In genomic region chr12:321606-322326, GRCh38 we compare ENCODE assay signal across 10 cellular contexts. TPM values are rescaled to one million over a fixed set of nuclear protein-coding genes. Genes with fewer than 3 reads are reported as not detected.
DNase-seq lines count a peak whose midpoint lies in the region; ATAC-seq, FAIRE-seq and TF ChIP-seq lines count a peak whose summit lies in the region.
"Had no signal": no experiment of that assay in that cellular context is flagged by ENCODE, and none has a peak within 500 bp of the region (broad histone marks: within the 10 kb centered on the region; RNA-seq: fewer than 3 reads in every experiment).

No MANE protein-coding gene starts in this region.

- H3K27ac ChIP-seq in liver (ENCODE audit: low read depth in 1 of 2, low read length in 2 of 2): no peak overlapping the region

- WGBS in liver: 50% methylated on average over 1 of the region's 1 CpG

- peaks cover 3 to 11% (median 8%) of the 10 kb centered on the region in 4 donors for H3K4me1 ChIP-seq in liver (ENCODE audit: control insufficient read depth in 4 of 4, insufficient read depth in 4 of 4, low read length in 3 of 4)

- H3K36me3 ChIP-seq in liver (ENCODE audit: control insufficient read depth in 4 of 4, insufficient read depth in 3 of 4, low read depth in 1 of 4, low read length in 3 of 4): peaks cover 7 to 58% (median 45%) of the 10 kb centered on the region in 4 donors

- H3K4me3 ChIP-seq in liver (ENCODE audit: low read depth in 1 of 3, low read length in 3 of 3): no peak overlapping the region

- no peak overlapping the region for H3K9ac ChIP-seq in liver (ENCODE audit: low read depth in 1 of 2, low read length in 2 of 2)

- H3K9me3 ChIP-seq in liver (ENCODE audit: control insufficient read depth in 4 of 4, low read length in 3 of 4): no peaks in the 10 kb centered on the region

- TF ChIP-seq CTCF in liver (IDR thresholded peaks at IDR 0.05; ENCODE audit: low read depth, low read length, missing input control): peak; percentile 51

- FAIRE-seq in HTR-8/SVneo (lab: Jason Lieb, UNC): no peak

- no peaks in the 10 kb centered on the region for H3K27me3 ChIP-seq in liver (ENCODE audit: control insufficient read depth in 4 of 4, insufficient read depth in 4 of 4, low read length in 3 of 4)

- ATAC-seq in GM19328 (IDR thresholded peaks at IDR 0.05; ENCODE audit: unreplicated experiment): no peak

- TF ChIP-seq RAD21 in liver (IDR thresholded peaks at IDR 0.05): peak; percentile 72 to 77

- DNase-seq in D341Med (ENCODE audit: low spot score) (peak; percentile 36), HTR-8/SVneo (ENCODE audit: insufficient read length, low spot score) (peak; percentile 19), amniotic epithelial cell (ENCODE audit: low read depth) (peak; percentile 56), H4 (ENCODE audit: low spot score) (no peak)
- DNase-seq in NK-92 treated with Interleukin-12 subunit alpha and Interleukin-12 subunit beta, amount 100 ng/mL, for 24 hours (lab: John Stamatoyannopoulos, UW): no peak
- DNase-seq: activated CD4-positive, alpha-beta memory T cell treated with anti-CD3 and anti-CD28 coated beads, Interleukin-2, amount 10 ng/mL, durations not matched to agents 7 days and 5 days; mesendoderm; stimulated activated CD4-positive, alpha-beta T cell treated with anti-CD3 and anti-CD28 coated beads, Interleukin-2, amount 100 ng/mL, for 24 hours had no signal

TF ChIP-seq in liver, 16 proteins besides CTCF, POLR2A, EP300 and RAD21:
- TF ChIP-seq GABPA (IDR thresholded peaks at IDR 0.05 in 1 of 2, conservative IDR thresholded peaks at IDR 0.05 in 1 of 2) (no peak), YY1 (IDR thresholded peaks at IDR 0.05) (no peak), NR2F2 (IDR thresholded peaks at IDR 0.05) (no peak), FOXA2 (IDR thresholded peaks at IDR 0.05) (no peak), MAX (IDR thresholded peaks at IDR 0.05) (no peak), EGR1 (IDR thresholded peaks at IDR 0.05; ENCODE audit: low read depth in 2 of 2) (no peak), HNF4A (conservative IDR thresholded peaks at IDR 0.05) (no peak), HNF4G (IDR thresholded peaks at IDR 0.05) (no peak), SP1 (IDR thresholded peaks at IDR 0.05) (no peak), ZBTB33 (IDR thresholded peaks at IDR 0.05) (no peak), RXRA (IDR thresholded peaks at IDR 0.05) (no peak), REST (IDR thresholded peaks at IDR 0.05) (no peak)

RNA-seq across cellular contexts. Expression of gene SLC6A13, which starts 59.1 kb away (rescaled TPM):
- total RNA-seq in liver: 10 to 100 TPM in 1 of 2 donors, under 1 TPM in 1; 0.23 to 12.0 TPM
- polyA plus RNA-seq in liver: 1 to 10 TPM; 5.4 to 9.5 TPM
- 0.27 TPM in 1 of 2 replicates, not detected in the other for total RNA-seq in H4 (2014; rRNA removed; shearing (Covaris generic))
- total RNA-seq: activated CD4-positive, alpha-beta memory T cell treated with anti-CD3 and anti-CD28 coated beads, Interleukin-2, amount 10 ng/mL, durations not matched to agents 7 days and 5 days had no signal

Comparison
In these comparisons a context has a peak if more than half of its experiments do, and no peak if none do; other contexts are left out.
1. DNase-seq: peak in D341Med (single experiment), HTR-8/SVneo (single experiment) and amniotic epithelial cell (single experiment); none in H4 (single experiment) and NK-92 treated with Interleukin-12 subunit alpha and Interleukin-12 subunit beta, amount 100 ng/mL, for 24 hours (single experiment).